Comparison of ENCODE assay signal across 26 cellular contexts in genomic region chr12:108928695-108929094, GRCh38. TPM values are rescaled to one million over a fixed set of nuclear protein-coding genes. Genes with fewer than 3 reads are reported as not detected.
DNase-seq lines count a peak whose midpoint lies in the region; ATAC-seq and TF ChIP-seq lines count a peak whose summit lies in the region.
"Had no signal": no experiment of that assay in that cellular context is flagged by ENCODE, and none has a peak within 500 bp of the region (broad histone marks: within the 10 kb centered on the region; RNA-seq: fewer than 3 reads in every experiment).

No MANE protein-coding gene starts in this region.

- H3K27me3 Mint-ChIP-seq in activated CD4-positive, alpha-beta T cell treated with anti-CD3 and anti-CD28 coated beads, Interleukin-2, amount 10 ng/mL, durations not matched to agents 7 days and 5 days: peaks cover 4% of the 10 kb centered on the region
- peaks cover 11% of the 10 kb centered on the region for H3K27me3 Mint-ChIP-seq in H9 (ENCODE audit: low read depth)

- no CpG with 5 or more reads among the region's 8 CpGs for WGBS in H9 (ENCODE audit: extremely low coverage, insufficient read length, low lambda C conversion rate)

- no peaks in the 10 kb centered on the region; the same call in 1 of the 2 replicates for H3K4me1 ChIP-seq in H9 (ENCODE audit: insufficient read depth, low read length)
- H3K4me1 ChIP-seq: A549; BLaER1 treated with 17β-estradiol and CSF1 and Interleukin-3, amounts not matched to agents 10 nM and 100 nM had no signal

- H3K23ac ChIP-seq in H9 (ENCODE audit: insufficient read length, low read depth, low read length): no peak overlapping the region

- H2BK20ac ChIP-seq in H9 (ENCODE audit: low read depth, low read length, poor library complexity, severe bottlenecking): peak overlapping the region; percentile 45

- H4K5ac ChIP-seq in H9 (ENCODE audit: insufficient read length, low read depth, low read length): no peak overlapping the region

- ATAC-seq in left colon (peak; percentile 60), GM21576 (IDR thresholded peaks at IDR 0.05; ENCODE audit: unreplicated experiment) (no peak)
- ATAC-seq in activated CD4-positive, CD25-positive, alpha-beta regulatory T cell treated with anti-CD3 and anti-CD28 coated beads, Interleukin-2, amount 50 U/mL, for 24 hours: no peak
- ATAC-seq: A549; CD8-positive, alpha-beta T cell had no signal

- no peak overlapping the region for H3K56ac ChIP-seq in H9 (ENCODE audit: insufficient read length, low read depth, low read length)

- peaks cover 8% of the 10 kb centered on the region for H3K9me3 Mint-ChIP-seq in activated CD4-positive, alpha-beta T cell treated with anti-CD3 and anti-CD28 coated beads, Interleukin-2, amount 10 ng/mL, durations not matched to agents 7 days and 5 days
- H3K9me3 Mint-ChIP-seq in H9: peaks cover 2 to 4% of the 10 kb centered on the region in 2 experiments; a peak in 2 of 5 replicates
- H3K9me3 Mint-ChIP-seq: CD8-positive, alpha-beta T cell had no signal

- no peak overlapping the region for H2BK5ac ChIP-seq in H9 (ENCODE audit: insufficient read length, low read length)

- no peak overlapping the region for H2AK5ac ChIP-seq in H9 (ENCODE audit: insufficient read length, low read length)

- H3K14ac ChIP-seq in H9 (ENCODE audit: insufficient read depth, low read length): no peak overlapping the region

- no peak overlapping the region for H3K27ac ChIP-seq in H9 (ENCODE audit: insufficient read length, low read depth, low read length)
- H3K27ac ChIP-seq: 22Rv1; A549; BLaER1 treated with 17β-estradiol and CSF1 and Interleukin-3, amounts not matched to agents 10 nM and 100 nM; C4-2B had no signal

- no peak overlapping the region for H2AFZ ChIP-seq in H9 (ENCODE audit: low read length)

- H3K4ac ChIP-seq in H9 (ENCODE audit: low read depth, low read length): no peak overlapping the region

- H4K20me1 ChIP-seq in H9 (ENCODE audit: control insufficient read depth, insufficient read depth, insufficient read length): no peaks in the 10 kb centered on the region
- H4K20me1 ChIP-seq: BLaER1 treated with 17β-estradiol and CSF1 and Interleukin-3, amounts not matched to agents 10 nM and 100 nM had no signal

- H3K79me2 ChIP-seq in H9 (ENCODE audit: insufficient read depth, low read length): no peaks in the 10 kb centered on the region

- no peak overlapping the region for H2BK12ac ChIP-seq in H9 (ENCODE audit: insufficient read length, low read depth, low read length)

- no peak overlapping the region for H3K4me3 Mint-ChIP-seq in activated CD4-positive, alpha-beta T cell treated with anti-CD3 and anti-CD28 coated beads, Interleukin-2, amount 10 ng/mL, durations not matched to agents 7 days and 5 days
- no peak overlapping the region for H3K4me3 Mint-ChIP-seq in H9
- H3K4me3 Mint-ChIP-seq: B cell; CD4-positive, alpha-beta T cell; CD8-positive, alpha-beta T cell had no signal

- H3K4me1 Mint-ChIP-seq in activated CD4-positive, alpha-beta T cell treated with anti-CD3 and anti-CD28 coated beads, Interleukin-2, amount 10 ng/mL, durations not matched to agents 7 days and 5 days: no peaks in the 10 kb centered on the region
- peaks cover 8% of the 10 kb centered on the region in 2 experiments for H3K4me1 Mint-ChIP-seq in H9

- DNase-seq in activated CD4-positive, alpha-beta T cell treated with anti-CD3 and anti-CD28 coated beads, Interleukin-2, amount 10 ng/mL, durations not matched to agents 7 days and 5 days: no peak
- no peak for DNase-seq in activated CD4-positive, alpha-beta T cell treated with anti-CD3 and anti-CD28 coated beads, Interleukin-2, amount 50 U/mL, for 1 hour
- DNase-seq in H9 (no peak), left colon (no peak), posterior vena cava (ENCODE audit: low spot score) (peak; percentile 51), D341Med (ENCODE audit: low spot score) (no peak)
- DNase-seq: AML-193; Caco-2; Calu3; CD4-positive, alpha-beta T cell; CD8-positive, alpha-beta T cell; DMS 273 treated with DMSO at 0.1 percent for 48 hours; DMS153; DMS53; DMS79; DND-41; GF-D8 had no signal

- no peak overlapping the region for H3K4me2 ChIP-seq in H9 (ENCODE audit: insufficient read depth, insufficient read length, low read length)
- H3K4me2 ChIP-seq: A549; BLaER1 treated with 17β-estradiol and CSF1 and Interleukin-3, amounts not matched to agents 10 nM and 100 nM had no signal

- H3T11ph ChIP-seq in H9 (ENCODE audit: low read length): no peak overlapping the region

- no peaks in the 10 kb centered on the region for H3K27me3 ChIP-seq in H9 (ENCODE audit: insufficient read depth, low read length)
- H3K27me3 ChIP-seq: BLaER1 treated with 17β-estradiol and CSF1 and Interleukin-3, amounts not matched to agents 10 nM and 100 nM had no signal

- no peak overlapping the region for H2BK120ac ChIP-seq in H9 (ENCODE audit: low read depth, low read length, poor library complexity, severe bottlenecking)

- no peak overlapping the region for H4K8ac ChIP-seq in H9 (replicated peaks; ENCODE audit: insufficient read length, low read depth, low read length)

- no peak overlapping the region for H4K91ac ChIP-seq in H9 (ENCODE audit: insufficient read length, low read depth, low read length)

- CTCF ChIA-PET in activated CD4-positive, alpha-beta T cell treated with anti-CD3 and anti-CD28 coated beads, Interleukin-2, amount 10 ng/mL, durations not matched to agents 7 days and 5 days (lab: Charles Lee): no interaction called here

- H3K18ac ChIP-seq in H9 (ENCODE audit: insufficient read length, low read depth, low read length): no peak overlapping the region

- TF ChIP-seq CTCF in H9 (conservative IDR thresholded peaks at IDR 0.05): no peak

- H3K9ac ChIP-seq in H9 (ENCODE audit: extremely low read depth, insufficient read length, low read length): no peak overlapping the region
- H3K9ac ChIP-seq: BLaER1 treated with 17β-estradiol and CSF1 and Interleukin-3, amounts not matched to agents 10 nM and 100 nM had no signal

- H3K9me3 ChIP-seq in H9 (ENCODE audit: control insufficient read depth, low read depth, low read length): no peaks in the 10 kb centered on the region
- H3K9me3 ChIP-seq: A549, Caco-2 had no signal

- peak overlapping the region; percentile 43 for H3K27ac Mint-ChIP-seq in activated CD4-positive, alpha-beta T cell treated with anti-CD3 and anti-CD28 coated beads, Interleukin-2, amount 10 ng/mL, durations not matched to agents 7 days and 5 days
- H3K27ac Mint-ChIP-seq in H9: peak overlapping the region in 1 of 3 experiments; percentile 59; a peak in 1 of 7 replicates
- H3K27ac Mint-ChIP-seq: CD4-positive, alpha-beta T cell; CD8-positive, alpha-beta T cell had no signal

- no peaks in the 10 kb centered on the region for H3K79me1 ChIP-seq in H9 (ENCODE audit: insufficient read depth, low read depth, low read length, poor library complexity, severe bottlenecking)

- POLR2A ChIA-PET in activated CD4-positive, alpha-beta T cell treated with anti-CD3 and anti-CD28 coated beads, Interleukin-2, amount 10 ng/mL, durations not matched to agents 7 days and 5 days (lab: Charles Lee): no interaction called here

- no peaks in the 10 kb centered on the region for H3K36me3 Mint-ChIP-seq in activated CD4-positive, alpha-beta T cell treated with anti-CD3 and anti-CD28 coated beads, Interleukin-2, amount 10 ng/mL, durations not matched to agents 7 days and 5 days (ENCODE audit: low read depth)
- no peaks in the 10 kb centered on the region for H3K36me3 Mint-ChIP-seq in H9 (ENCODE audit: insufficient read depth in 1 of 3, low read depth in 3 of 3)
- H3K36me3 Mint-ChIP-seq: CD8-positive, alpha-beta T cell had no signal

- intact Hi-C loops in left colon (cut with DNase I, micrococcal nuclease) (no loop called here), posterior vena cava (cut with DNase I) (no loop called here)

- H3K23me2 ChIP-seq in H9 (ENCODE audit: insufficient read length, low read depth, low read length, poor library complexity, severe bottlenecking): no peaks in the 10 kb centered on the region

- no peak overlapping the region for H2BK15ac ChIP-seq in H9 (ENCODE audit: low read depth, low read length)

RNA-seq across cellular contexts. Expression of gene DAO, which starts 48.8 kb away (rescaled TPM):
- not detected for total RNA-seq in activated CD4-positive, alpha-beta T cell treated with anti-CD3 and anti-CD28 coated beads, Interleukin-2, amount 10 ng/mL, durations not matched to agents 7 days and 5 days
- total RNA-seq in H9 (2021): not detected in 2 replicates
- 1 to 10 TPM; 3.8 to 4.9 TPM for total RNA-seq in left colon
- under 1 TPM in 1 of 2 donors, not detected in 1; 0.28 TPM for total RNA-seq in posterior vena cava
- total RNA-seq: A172; B cell; Caco-2; Calu3; CD4-positive, alpha-beta T cell; CD8-positive, alpha-beta T cell; Daoy had no signal
